Comparison of ENCODE assay signal across 32 cellular contexts in the genomic region with DNA sequence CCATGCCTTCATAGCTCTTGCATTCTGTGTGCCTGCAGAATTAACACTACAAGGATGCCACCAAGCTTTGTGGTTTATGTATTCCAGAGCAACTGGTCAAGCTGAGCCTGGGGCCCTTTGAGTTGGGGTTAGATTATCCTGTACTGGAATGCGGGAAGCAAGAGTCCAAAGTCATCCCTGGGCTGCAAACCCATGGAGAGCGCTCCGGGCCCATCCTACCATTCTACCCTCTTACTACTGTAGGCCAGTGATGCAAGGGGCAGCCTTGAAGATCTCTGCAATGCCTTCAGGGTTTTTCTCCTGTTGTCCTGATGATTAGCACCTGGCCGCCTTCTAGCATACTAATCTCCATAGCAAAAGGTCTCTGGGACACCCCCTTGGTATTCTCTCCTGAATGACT.
"Had no signal": no experiment of that assay in that cellular context is flagged by ENCODE, and none has a peak within 500 bp of the region (broad histone marks: within the 10 kb centered on the region; RNA-seq: fewer than 3 reads in every experiment).

No MANE protein-coding gene starts in this region.

- H3K27me3 Mint-ChIP-seq: activated CD4-positive, alpha-beta T cell treated with anti-CD3 and anti-CD28 coated beads, Interleukin-2, amount 10 ng/mL, durations not matched to agents 24 days and 14 days had no signal

- H3K27me3 ChIP-seq: ascending aorta, cardiac muscle cell, pancreas, suprapubic skin, tibial artery had no signal

- H3K4me1 Mint-ChIP-seq: activated CD4-positive, alpha-beta T cell treated with anti-CD3 and anti-CD28 coated beads, Interleukin-2, amount 10 ng/mL, durations not matched to agents 24 days and 14 days; activated naive CD8-positive, alpha-beta T cell treated with anti-CD3 and anti-CD28 coated beads, Interleukin-2, amount 10 ng/mL, durations not matched to agents 7 days and 5 days; brain; naive thymus-derived CD8-positive, alpha-beta T cell; neural crest cell had no signal

- H3K36me3 ChIP-seq: ascending aorta, cardiac muscle cell, pancreas, prostate gland, suprapubic skin, tibial artery, WERI-Rb-1 had no signal

- ATAC-seq: left cardiac atrium; naive thymus-derived CD8-positive, alpha-beta T cell; pancreas had no signal

- H3K27ac ChIP-seq: ascending aorta, cardiac muscle cell, pancreas, prostate gland, suprapubic skin, tibial artery, WERI-Rb-1 had no signal

- H3K4me3 Mint-ChIP-seq: activated CD4-positive, alpha-beta memory T cell treated with anti-CD3 and anti-CD28 coated beads for 36 hours; activated CD4-positive, alpha-beta T cell treated with anti-CD3 and anti-CD28 coated beads, Interleukin-2, amount 10 ng/mL, durations not matched to agents 24 days and 14 days; activated naive CD4-positive, alpha-beta T cell treated with anti-CD3 and anti-CD28 coated beads for 36 hours; activated naive CD8-positive, alpha-beta T cell treated with anti-CD3 and anti-CD28 coated beads, Interleukin-2, amount 10 ng/mL, durations not matched to agents 7 days and 5 days; activated T-helper 1 cell treated with anti-CD3 and anti-CD28 coated beads, Interleukin-12 subunit alpha, Interleukin-12 subunit beta, Interleukin-2, Interleukin-4 antibody, amounts not matched to agents 30 ng/mL and 10 ng/mL and 1 ng/mL, durations not matched to agents 14 hours and 24 hours and 36 hours; brain; naive thymus-derived CD8-positive, alpha-beta T cell; neural crest cell had no signal

- H3K36me3 Mint-ChIP-seq: activated CD4-positive, alpha-beta memory T cell treated with anti-CD3 and anti-CD28 coated beads for 36 hours; activated naive CD8-positive, alpha-beta T cell treated with anti-CD3 and anti-CD28 coated beads, Interleukin-2, amount 10 ng/mL, durations not matched to agents 7 days and 5 days; brain had no signal

- H3K27ac Mint-ChIP-seq: activated CD4-positive, alpha-beta memory T cell treated with anti-CD3 and anti-CD28 coated beads for 36 hours; activated CD4-positive, alpha-beta T cell treated with anti-CD3 and anti-CD28 coated beads, Interleukin-2, amount 10 ng/mL, durations not matched to agents 24 days and 14 days; activated naive CD4-positive, alpha-beta T cell treated with anti-CD3 and anti-CD28 coated beads for 36 hours; activated naive CD8-positive, alpha-beta T cell treated with anti-CD3 and anti-CD28 coated beads, Interleukin-2, amount 10 ng/mL, durations not matched to agents 7 days and 5 days; activated T-helper 1 cell treated with anti-CD3 and anti-CD28 coated beads, Interleukin-12 subunit alpha, Interleukin-12 subunit beta, Interleukin-2, Interleukin-4 antibody, amounts not matched to agents 30 ng/mL and 10 ng/mL and 1 ng/mL, durations not matched to agents 14 hours and 24 hours and 36 hours; brain had no signal

- DNase-seq: activated CD4-positive, alpha-beta memory T cell treated with anti-CD3 and anti-CD28 coated beads for 36 hours; activated CD4-positive, alpha-beta T cell treated with anti-CD3 and anti-CD28 coated beads, Interleukin-2, amount 10 ng/mL, durations not matched to agents 24 days and 14 days; activated CD4-positive, CD25-positive, alpha-beta regulatory T cell treated with anti-CD3 and anti-CD28 coated beads, Interleukin-2, amount 50 U/mL, for 72 hours; activated CD8-positive, alpha-beta memory T cell treated with anti-CD3 and anti-CD28 coated beads, Interleukin-2, amount 50 U/mL, for 4 hours; activated effector memory CD4-positive, alpha-beta T cell treated with anti-CD3 and anti-CD28 coated beads, Interleukin-2, amount 50 U/mL, for 16 hours; activated naive CD4-positive, alpha-beta T cell treated with anti-CD3 and anti-CD28 coated beads for 36 hours; activated naive CD8-positive, alpha-beta T cell treated with anti-CD3 and anti-CD28 coated beads, Interleukin-2, amount 10 ng/mL, durations not matched to agents 7 days and 5 days; activated T-cell treated with anti-CD3 and anti-CD28 coated beads, Interleukin-2, amount 50 U/mL, for 1 hour; cortex of kidney; foreskin fibroblast; head of caudate nucleus; hippocampal formation; left cardiac atrium; mammary epithelial cell; midbrain; naive thymus-derived CD8-positive, alpha-beta T cell; nucleus accumbens; pancreas; retina; stimulated activated CD4-positive, alpha-beta T cell treated with anti-CD3 and anti-CD28 coated beads, Interleukin-15, amount 100 ng/mL, for 24 hours; stimulated activated CD4-positive, alpha-beta T cell treated with anti-CD3 and anti-CD28 coated beads, Interleukin-2, amount 100 ng/mL, for 24 hours; stimulated activated naive CD4-positive, alpha-beta T cell; T-helper 1 cell; tibial artery; WERI-Rb-1 had no signal

- H3K4me1 ChIP-seq: pancreas, prostate gland, suprapubic skin, tibial artery had no signal

- H3K9me3 Mint-ChIP-seq: activated CD4-positive, alpha-beta memory T cell treated with anti-CD3 and anti-CD28 coated beads for 36 hours; activated CD4-positive, alpha-beta T cell treated with anti-CD3 and anti-CD28 coated beads, Interleukin-2, amount 10 ng/mL, durations not matched to agents 24 days and 14 days; activated naive CD4-positive, alpha-beta T cell treated with anti-CD3 and anti-CD28 coated beads for 36 hours; activated naive CD8-positive, alpha-beta T cell treated with anti-CD3 and anti-CD28 coated beads, Interleukin-2, amount 10 ng/mL, durations not matched to agents 7 days and 5 days; activated T-helper 1 cell treated with anti-CD3 and anti-CD28 coated beads, Interleukin-12 subunit alpha, Interleukin-12 subunit beta, Interleukin-2, Interleukin-4 antibody, amounts not matched to agents 30 ng/mL and 10 ng/mL and 1 ng/mL, durations not matched to agents 14 hours and 24 hours and 36 hours; naive thymus-derived CD8-positive, alpha-beta T cell had no signal

- H3K9me3 ChIP-seq: ascending aorta, pancreas, prostate gland, suprapubic skin, tibial artery had no signal

- H3K4me3 ChIP-seq: ascending aorta, cardiac muscle cell, pancreas, prostate gland, suprapubic skin, tibial artery had no signal
